16 cellular contexts compared by ENCODE assay signal in genomic region chr2:207248702-207249355, GRCh38.
DNase-seq lines count a peak whose midpoint lies in the region; ATAC-seq and TF ChIP-seq lines count a peak whose summit lies in the region.
"Had no signal": no experiment of that assay in that cellular context is flagged by ENCODE, and none has a peak within 500 bp of the region (broad histone marks: within the 10 kb centered on the region; RNA-seq: fewer than 3 reads in every experiment).

No MANE protein-coding gene starts in this region.

- H3K9me3 Mint-ChIP-seq in activated T-helper 2 cell treated with anti-CD3 and anti-CD28 coated beads, Interferon-gamma antibody, Interleukin-2, Interleukin-4, amounts not matched to agents 10 μg/mL and 5 μg/mL and 100 μg/mL, durations not matched to agents 14 hours and 24 hours and 36 hours, result no peaks in the 10 kb centered on the region

- H3K4me3 ChIP-seq in GM23248 (no peak overlapping the region), fibroblast of mammary gland (ENCODE audit: control insufficient read depth, low read depth, low read length) (no peak overlapping the region)

- H3K9me2 ChIP-seq in GM23248 (ENCODE audit: insufficient read depth), result no peaks in the 10 kb centered on the region

- TF ChIP-seq CTCF in fibroblast of mammary gland (conservative IDR thresholded peaks at IDR 0.05; ENCODE audit: control insufficient read depth, insufficient read depth, low read depth, low read length), result no peak

- H3K9ac ChIP-seq in GM23248, result no peak overlapping the region

- intact Hi-C loops in activated T-helper 2 cell treated with anti-CD3 and anti-CD28 coated beads, Interferon-gamma antibody, Interleukin-2, Interleukin-4, amounts not matched to agents 10 μg/mL and 5 μg/mL and 100 μg/mL, durations not matched to agents 14 hours and 24 hours and 36 hours (cut with micrococcal nuclease), result no loop called here

- 0 out of 2 replicates have a peak overlapping the region, but pooled peaks have one; percentile 20 for H3K27ac ChIP-seq in GM23248

- H3K27me3 Mint-ChIP-seq in activated T-helper 2 cell treated with anti-CD3 and anti-CD28 coated beads, Interferon-gamma antibody, Interleukin-2, Interleukin-4, amounts not matched to agents 10 μg/mL and 5 μg/mL and 100 μg/mL, durations not matched to agents 14 hours and 24 hours and 36 hours (ENCODE audit: low read depth), result no peaks in the 10 kb centered on the region

- peaks cover 42% of the 10 kb centered on the region for H3F3A ChIP-seq in GM23248 (ENCODE audit: insufficient read depth)

- ATAC-seq in GM21526 (IDR thresholded peaks at IDR 0.05; ENCODE audit: low FRiP score, unreplicated experiment), result no peak

- H3K4me1 Mint-ChIP-seq in activated T-helper 2 cell treated with anti-CD3 and anti-CD28 coated beads, Interferon-gamma antibody, Interleukin-2, Interleukin-4, amounts not matched to agents 10 μg/mL and 5 μg/mL and 100 μg/mL, durations not matched to agents 14 hours and 24 hours and 36 hours (ENCODE audit: low read depth), result peaks cover 68% of the 10 kb centered on the region

- H3K27me3 ChIP-seq in GM23248 (replicated peaks; ENCODE audit: insufficient read depth), result no peaks in the 10 kb centered on the region

- WGBS in GM23248 (ENCODE audit: low coverage in 1 of 2, low lambda C conversion rate in 2 of 2, missing lambda C conversion rate in 2 of 2), 2 experiments, result 93 to 96% methylated on average over 4 of the region's 4 CpGs

- H3K79me2 ChIP-seq in GM23248 (ENCODE audit: insufficient read depth), result 0 out of 2 replicates have a peak, but pooled peaks cover 6% of the 10 kb centered on the region

- H4K20me1 ChIP-seq in GM23248 (ENCODE audit: insufficient read depth), result no peaks in the 10 kb centered on the region

- H3K36me3 Mint-ChIP-seq in activated T-helper 2 cell treated with anti-CD3 and anti-CD28 coated beads, Interferon-gamma antibody, Interleukin-2, Interleukin-4, amounts not matched to agents 10 μg/mL and 5 μg/mL and 100 μg/mL, durations not matched to agents 14 hours and 24 hours and 36 hours (ENCODE audit: low read depth), result peaks cover 3% of the 10 kb centered on the region

- H2AFZ ChIP-seq in GM23248, result no peak overlapping the region

- in situ Hi-C loops in GM23248 (cut with MboI), result loop anchor here (5.0 kb wide), 1 partner anchor 223 kb away; no protein-coding TSS in a partner anchor

- H3K4me3 Mint-ChIP-seq in activated T-helper 2 cell treated with anti-CD3 and anti-CD28 coated beads, Interferon-gamma antibody, Interleukin-2, Interleukin-4, amounts not matched to agents 10 μg/mL and 5 μg/mL and 100 μg/mL, durations not matched to agents 14 hours and 24 hours and 36 hours (ENCODE audit: low read depth), result no peak overlapping the region

- no peaks in the 10 kb centered on the region for H3K36me3 ChIP-seq in GM23248 (ENCODE audit: low read depth)

- H3K4me1 ChIP-seq in GM23248 (ENCODE audit: insufficient read depth), result peaks cover 56% of the 10 kb centered on the region

- no peak overlapping the region for H3K4me2 ChIP-seq in GM23248 (ENCODE audit: unreplicated experiment)

- no peaks in the 10 kb centered on the region for H3K9me3 ChIP-seq in GM23248 (ENCODE audit: low read depth)

- H3K27ac Mint-ChIP-seq in activated T-helper 2 cell treated with anti-CD3 and anti-CD28 coated beads, Interferon-gamma antibody, Interleukin-2, Interleukin-4, amounts not matched to agents 10 μg/mL and 5 μg/mL and 100 μg/mL, durations not matched to agents 14 hours and 24 hours and 36 hours, result peak overlapping the region; percentile 35

- DNase-seq in A172 (ENCODE audit: low spot score) (peak; percentile 65), GM23248 (peak; percentile 34), fibroblast of mammary gland (ENCODE audit: low read depth) (peak; percentile 34), NCI-H1105 treated with DMSO at 0.1 percent for 48 hours (lab: John Stamatoyannopoulos, UW) (no peak), HUDEP-2 (lab: John Stamatoyannopoulos, UW; ENCODE audit: unreplicated experiment in 76 of 76) (no peak)
- DNase-seq in activated T-helper 2 cell treated with anti-CD3 and anti-CD28 coated beads, Interferon-gamma antibody, Interleukin-2, Interleukin-4, amounts not matched to agents 10 μg/mL and 5 μg/mL and 100 μg/mL, durations not matched to agents 14 hours and 24 hours and 36 hours (ENCODE audit: low spot score), result no peak
- DNase-seq: activated CD4-positive, alpha-beta T cell treated with anti-CD3 and anti-CD28 coated beads for 4 hours; activated naive CD4-positive, alpha-beta T cell; amygdala; caudate nucleus; erythroblast; islet precursor cell; NCI-H1694 treated with DMSO at 0.1 percent for 48 hours; NCI-H2227 treated with DMSO at 0.1 percent for 48 hours; SHP77 treated with DMSO at 0.1 percent for 48 hours had no signal

Comparison
In these comparisons a context has a peak if more than half of its experiments do, and no peak if none do; other contexts are left out.
1. DNase-seq: peak in A172 (single experiment), GM23248 (single experiment) and fibroblast of mammary gland (single experiment); none in activated T-helper 2 cell treated with anti-CD3 and anti-CD28 coated beads, Interferon-gamma antibody, Interleukin-2, Interleukin-4, amounts not matched to agents 10 μg/mL and 5 μg/mL and 100 μg/mL, durations not matched to agents 14 hours and 24 hours and 36 hours (single experiment), NCI-H1105 treated with DMSO at 0.1 percent for 48 hours (single experiment) and HUDEP-2 (0 of 76).